Comparison of ENCODE assay signal across 1 cellular context in genomic region chr1:53166366-53166765, GRCh38.
TF ChIP-seq lines count a peak whose summit lies in the region.

No MANE protein-coding gene starts in this region.

TF ChIP-seq in K562, 482 proteins besides CTCF, POLR2A, EP300 and RAD21:
- TF ChIP-seq PHF20 (IDR thresholded peaks at IDR 0.05; ENCODE audit: partially characterized antibody) = no peak
- TF ChIP-seq ZNF408 (CRISPR knock-in tag; IDR thresholded peaks at IDR 0.05; ENCODE audit: low read depth) = no peak
- TF ChIP-seq ZKSCAN1 (IDR thresholded peaks at IDR 0.05; ENCODE audit: low read depth, low read length) = peak; percentile 84
